In the genomic region with DNA sequence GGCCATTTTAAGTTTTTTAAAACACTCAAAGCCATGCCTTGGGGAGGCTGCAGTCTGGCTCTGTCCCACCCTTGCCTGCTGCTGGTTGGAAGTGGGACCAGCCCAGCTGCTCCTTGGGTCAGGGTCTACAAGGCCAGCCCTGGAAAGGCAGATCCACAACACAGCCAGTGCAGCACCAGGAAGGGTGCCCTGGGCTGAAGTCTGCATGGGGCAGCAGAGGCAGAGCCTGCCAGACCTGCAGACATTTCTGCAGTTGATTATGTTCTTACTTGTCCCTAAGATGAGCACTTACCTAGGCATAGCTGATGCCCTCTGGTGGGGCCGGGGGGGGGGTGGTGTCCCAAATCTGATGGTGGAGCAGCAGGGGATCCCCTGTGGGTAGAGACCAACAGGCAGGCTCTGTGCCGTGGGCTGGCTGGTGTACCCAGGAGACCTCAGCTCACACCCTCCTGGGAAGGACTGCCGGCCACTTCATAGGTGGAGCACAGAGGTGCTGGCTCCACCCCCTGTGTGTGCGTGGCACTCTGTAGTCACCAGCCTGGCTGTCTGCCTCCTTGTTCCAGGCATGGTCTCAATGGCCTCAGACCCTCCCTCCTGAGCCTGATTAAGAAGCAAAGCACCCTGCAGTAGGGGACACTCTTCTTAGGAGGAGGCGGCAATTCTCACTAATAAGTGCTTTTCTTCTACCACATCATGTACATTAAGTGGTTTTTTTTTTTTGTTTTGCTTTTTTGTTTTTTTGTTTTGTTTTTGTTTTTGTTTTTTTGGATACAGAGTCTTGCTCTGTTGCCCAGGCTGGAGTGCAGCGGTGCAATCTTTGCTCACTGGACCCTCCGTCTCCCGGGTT, we compare ENCODE assay signal across 9 cellular contexts.
DNase-seq lines count a peak whose midpoint lies in the region; ATAC-seq and TF ChIP-seq lines count a peak whose summit lies in the region.
"Had no signal": no experiment of that assay in that cellular context is flagged by ENCODE, and none has a peak within 500 bp of the region (broad histone marks: within the 10 kb centered on the region; RNA-seq: fewer than 3 reads in every experiment).

No MANE protein-coding gene starts in this region.

- no peak overlapping the region for H3K27ac ChIP-seq in WERI-Rb-1
- H3K27ac ChIP-seq: thoracic aorta had no signal

- peak; percentile 78 for TF ChIP-seq POLR2A in GM10847 (IDR thresholded peaks at IDR 0.05; ENCODE audit: extremely low read depth, insufficient read length)

- no peaks in the 10 kb centered on the region for H3K9me3 ChIP-seq in WERI-Rb-1 (ENCODE audit: severe bottlenecking)
- H3K9me3 ChIP-seq: thoracic aorta had no signal

- ATAC-seq in GM19395 (IDR thresholded peaks at IDR 0.05; ENCODE audit: unreplicated experiment) (peak; percentile 61), HG03139 (IDR thresholded peaks at IDR 0.05; ENCODE audit: unreplicated experiment) (peak; percentile 53)

- H3K4me3 ChIP-seq in WERI-Rb-1 (ENCODE audit: low read depth, low read length) = no peak overlapping the region
- H3K4me3 ChIP-seq: thoracic aorta had no signal

- no peaks in the 10 kb centered on the region for H3K36me3 ChIP-seq in WERI-Rb-1
- H3K36me3 ChIP-seq: thoracic aorta had no signal

- in situ Hi-C loops in KBM-7 (cut with MboI; ENCODE audit: low pct_unique_long_range_greater_than_20kb, low sequenced_read_pairs) = no loop called here

- DNase-seq in germinal center (ENCODE audit: low spot score) (peak; percentile 84), KBM-7 (no peak), retina (no peak), cerebellar nuclear complex (lab: John Stamatoyannopoulos, UW) (no peak), WERI-Rb-1 (no peak)

- no peaks in the 10 kb centered on the region for H3K27me3 ChIP-seq in WERI-Rb-1 (ENCODE audit: insufficient read depth, low read depth, severe bottlenecking)

- TF ChIP-seq CTCF in WERI-Rb-1 (IDR thresholded peaks at IDR 0.05; ENCODE audit: low read depth, low read length) = no peak
